In the genomic region with DNA sequence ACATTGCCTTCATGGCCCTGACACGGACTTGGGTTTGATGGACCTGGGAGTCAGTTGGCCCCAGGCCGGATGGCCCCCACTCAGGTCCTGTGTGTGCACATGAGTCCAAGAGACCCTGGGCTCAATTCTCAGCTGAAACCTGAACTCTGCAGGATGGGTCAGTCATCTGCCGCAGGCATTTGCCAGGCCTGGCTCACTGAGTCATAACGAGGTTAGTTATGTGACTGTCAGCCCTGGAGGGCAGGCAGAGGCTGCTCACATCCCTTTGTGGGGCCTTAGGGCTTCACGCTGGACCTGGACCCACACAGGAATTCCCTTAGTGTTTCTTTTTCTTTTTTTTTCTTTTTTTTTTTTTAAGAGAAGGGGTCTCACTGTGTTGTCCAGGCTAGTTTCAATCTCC, we compare ENCODE assay signal across 15 cellular contexts. TPM values are rescaled to one million over a fixed set of nuclear protein-coding genes. Genes with fewer than 3 reads are reported as not detected.
DNase-seq lines count a peak whose midpoint lies in the region; ATAC-seq, FAIRE-seq and TF ChIP-seq lines count a peak whose summit lies in the region.
"Had no signal": no experiment of that assay in that cellular context is flagged by ENCODE, and none has a peak within 500 bp of the region (broad histone marks: within the 10 kb centered on the region; RNA-seq: fewer than 3 reads in every experiment).

No MANE protein-coding gene starts in this region.

- H3K27me3 Mint-ChIP-seq in neural progenitor cell (ENCODE audit: insufficient read depth, low read depth), result peaks cover 4% of the 10 kb centered on the region

- H3K9ac ChIP-seq in OCI-LY3 (ENCODE audit: low read length) (no peak overlapping the region), neural progenitor cell (no peak overlapping the region)

- H3K27me3 ChIP-seq in OCI-LY3 (ENCODE audit: low read depth, low read length), result no peaks in the 10 kb centered on the region
- no peaks in the 10 kb centered on the region for H3K27me3 ChIP-seq in bronchial epithelial cell (ENCODE audit: control insufficient read depth, insufficient read depth, low read length)
- no peaks in the 10 kb centered on the region for H3K27me3 ChIP-seq in neural progenitor cell
- H3K27me3 ChIP-seq in small intestine (ENCODE audit: control insufficient read depth in 2 of 2, insufficient read depth in 2 of 2, low read length in 2 of 2), result no peaks in the 10 kb centered on the region
- H3K27me3 ChIP-seq: BLaER1 treated with 17β-estradiol and CSF1 and Interleukin-3, amounts not matched to agents 10 nM and 100 nM had no signal

- 90 to 94% (median 92%) methylated on average over 5 of the region's 5 CpGs for WGBS in small intestine, 3 donors

- no peaks in the 10 kb centered on the region for H3F3A ChIP-seq in neural progenitor cell (ENCODE audit: low read depth)

- H2AFZ ChIP-seq in OCI-LY3 (ENCODE audit: low read depth, low read length), result no peak overlapping the region
- H2AFZ ChIP-seq in neural progenitor cell (replicated peaks), result no peak overlapping the region

- H3K36me3 ChIP-seq in OCI-LY3 (replicated peaks; ENCODE audit: low read depth, low read length) (no peaks in the 10 kb centered on the region), bronchial epithelial cell (ENCODE audit: control insufficient read depth, insufficient read depth, low read length) (no peaks in the 10 kb centered on the region), neural progenitor cell (no peaks in the 10 kb centered on the region), small intestine (ENCODE audit: control insufficient read depth in 2 of 2, insufficient read depth in 2 of 2, low read length in 2 of 2) (no peaks in the 10 kb centered on the region)
- H3K36me3 ChIP-seq: BLaER1 treated with 17β-estradiol and CSF1 and Interleukin-3, amounts not matched to agents 10 nM and 100 nM had no signal

- peak overlapping the region; percentile 12 for H3K4me3 Mint-ChIP-seq in neural progenitor cell
- H3K4me3 Mint-ChIP-seq: activated naive CD8-positive, alpha-beta T cell; T-helper 2 cell treated with Interferon-gamma antibody and Interleukin-4, amounts not matched to agents 5 μg/mL and 100 μg/mL, for 36 hours had no signal

- intact Hi-C loops in left colon (cut with DNase I, micrococcal nuclease), result loop anchor here (5.0 to 10.0 kb wide), 2 partner anchors 402 to 629 kb away; no protein-coding TSS in a partner anchor

- H3K9me3 ChIP-seq in OCI-LY3 (ENCODE audit: insufficient read depth, low read length) (no peaks in the 10 kb centered on the region), neural progenitor cell (ENCODE audit: low read depth) (no peaks in the 10 kb centered on the region), small intestine (ENCODE audit: control insufficient read depth, low read depth) (no peaks in the 10 kb centered on the region)

- no peak overlapping the region for H3K27ac ChIP-seq in OCI-LY3 (ENCODE audit: low read length)
- H3K27ac ChIP-seq in neural progenitor cell, result no peak overlapping the region
- no peak overlapping the region for H3K27ac ChIP-seq in small intestine (ENCODE audit: low read depth in 1 of 2, low read length in 1 of 2)

- DNase-seq in EH (ENCODE audit: low read depth) (peak; percentile 84), bronchial epithelial cell (ENCODE audit: low read depth) (peak; percentile 71), neural progenitor cell (ENCODE audit: low spot score) (no peak), NCI-H524 treated with DMSO at 0.1 percent for 48 hours (lab: John Stamatoyannopoulos, UW) (no peak), left colon (no peak), small intestine (no peak)
- DNase-seq: activated CD4-positive, alpha-beta T cell treated with anti-CD3 and anti-CD28 coated beads for 4 hours; activated T-cell treated with anti-CD3 and anti-CD28 coated beads, Interleukin-2, amount 50 U/mL, for 1 hour; stimulated activated naive CD4-positive, alpha-beta T cell treated with Interleukin-2 at 50 U/mL for 16 hours had no signal

- TF ChIP-seq CTCF in OCI-LY3 (IDR thresholded peaks at IDR 0.05; ENCODE audit: low read depth, low read length) (no peak), bronchial epithelial cell (IDR thresholded peaks at IDR 0.05; ENCODE audit: insufficient read depth, low read length, severe bottlenecking) (no peak), neural progenitor cell (IDR thresholded peaks at IDR 0.05) (no peak)

- H4K20me1 ChIP-seq in OCI-LY3 (ENCODE audit: insufficient read depth, low read length) (no peaks in the 10 kb centered on the region), neural progenitor cell (ENCODE audit: low read depth) (no peaks in the 10 kb centered on the region)
- H4K20me1 ChIP-seq: BLaER1 treated with 17β-estradiol and CSF1 and Interleukin-3, amounts not matched to agents 10 nM and 100 nM had no signal

- FAIRE-seq in bronchial epithelial cell (lab: Jason Lieb, UNC) (no peak), small intestine (lab: Jason Lieb, UNC) (no peak)

- H3K4me1 ChIP-seq in OCI-LY3 (ENCODE audit: low read length), result peaks cover 36% of the 10 kb centered on the region
- no peaks in the 10 kb centered on the region for H3K4me1 ChIP-seq in neural progenitor cell
- no peaks in the 10 kb centered on the region for H3K4me1 ChIP-seq in small intestine (ENCODE audit: control insufficient read depth in 2 of 2, insufficient read depth in 1 of 2, low read depth in 1 of 2, low read length in 1 of 2)

- H3K79me2 ChIP-seq in OCI-LY3 (ENCODE audit: low read length), result no peaks in the 10 kb centered on the region
- H3K79me2 ChIP-seq in neural progenitor cell (ENCODE audit: low read depth), result no peaks in the 10 kb centered on the region

- H3K4me2 ChIP-seq in OCI-LY3 (ENCODE audit: low read length), result 0 out of 2 replicates have a peak overlapping the region, but pooled peaks have one; percentile 18
- no peak overlapping the region for H3K4me2 ChIP-seq in neural progenitor cell
- H3K4me2 ChIP-seq: BLaER1 treated with 17β-estradiol and CSF1 and Interleukin-3, amounts not matched to agents 10 nM and 100 nM had no signal

- H3K4me3 ChIP-seq in OCI-LY3 (ENCODE audit: low read length) (no peak overlapping the region), bronchial epithelial cell (ENCODE audit: low read depth, low read length) (no peak overlapping the region), neural progenitor cell (no peak overlapping the region), small intestine (ENCODE audit: low read depth in 1 of 2, low read length in 2 of 2) (no peak overlapping the region)
- H3K4me3 ChIP-seq: BLaER1 treated with 17β-estradiol and CSF1 and Interleukin-3, amounts not matched to agents 10 nM and 100 nM; skin epidermis had no signal

- ATAC-seq in HG03457 (IDR thresholded peaks at IDR 0.05; ENCODE audit: unreplicated experiment) (no peak), left colon (no peak)

- peak overlapping the region; percentile 72 for H3K27ac Mint-ChIP-seq in neural progenitor cell
- H3K27ac Mint-ChIP-seq: activated naive CD8-positive, alpha-beta T cell; T-helper 2 cell treated with Interferon-gamma antibody and Interleukin-4, amounts not matched to agents 5 μg/mL and 100 μg/mL, for 36 hours had no signal

- peaks cover 12% of the 10 kb centered on the region for H3K4me1 Mint-ChIP-seq in neural progenitor cell

- no peaks in the 10 kb centered on the region for H3K9me3 Mint-ChIP-seq in neural progenitor cell
- H3K9me3 Mint-ChIP-seq: T-helper 2 cell treated with Interferon-gamma antibody and Interleukin-4, amounts not matched to agents 5 μg/mL and 100 μg/mL, for 36 hours had no signal

- H3K36me3 Mint-ChIP-seq in neural progenitor cell, result no peaks in the 10 kb centered on the region
- H3K36me3 Mint-ChIP-seq: activated naive CD8-positive, alpha-beta T cell had no signal

RNA-seq across cellular contexts. Expression of a gene that starts 46.5 kb away (rescaled TPM):
- 57.1 and 61.3 TPM in 2 replicates for total RNA-seq in bronchial epithelial cell
- total RNA-seq in neural progenitor cell (ENCODE audit: low replicate concordance), result 37.5 and 42.9 TPM in 2 replicates
- total RNA-seq in left colon, result 10 to 100 TPM; 31.8 to 40.6 TPM
- 10 to 100 TPM; 27.3 to 62.8 (median 34.6) TPM for polyA plus RNA-seq in small intestine

Comparison
In these comparisons a context has a peak if more than half of its experiments do, and no peak if none do; other contexts are left out.
1. DNase-seq: peak in EH (single experiment) and bronchial epithelial cell (single experiment); none in neural progenitor cell (single experiment), NCI-H524 treated with DMSO at 0.1 percent for 48 hours (single experiment), left colon (0 of 2) and small intestine (single experiment).